34 cellular contexts compared by ENCODE assay signal in the genomic region with DNA sequence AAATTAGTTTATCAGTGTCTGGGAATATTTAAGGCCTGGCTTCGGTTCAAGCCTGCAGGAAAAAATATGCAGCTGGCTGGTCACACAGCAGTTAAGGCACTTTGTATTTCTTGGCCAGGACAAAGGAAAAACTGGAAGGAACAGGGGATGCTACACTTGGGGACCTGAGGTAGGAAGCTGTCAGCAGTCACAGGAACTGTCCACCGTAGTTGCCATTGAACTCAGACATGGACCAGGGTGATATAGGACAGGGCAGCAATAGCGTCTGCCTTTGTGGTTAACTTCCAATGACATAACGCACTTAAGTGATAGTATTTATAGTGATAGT. TPM values are rescaled to one million over a fixed set of nuclear protein-coding genes. Genes with fewer than 3 reads are reported as not detected.
A peak's percentile ranks its signal among the peaks of the same experiment; 100 is the strongest.
DNase-seq lines count a peak whose midpoint lies in the region; ATAC-seq, FAIRE-seq and TF ChIP-seq lines count a peak whose summit lies in the region.
"Had no signal": no experiment of that assay in that cellular context is flagged by ENCODE, and none has a peak within 500 bp of the region (broad histone marks: within the 10 kb centered on the region; RNA-seq: fewer than 3 reads in every experiment).

No MANE protein-coding gene starts in this region.

- H2AFZ ChIP-seq in endothelial cell of umbilical vein (ENCODE audit: low read depth, low read length), result no peak overlapping the region
- H2AFZ ChIP-seq: neural progenitor cell, parathyroid adenoma had no signal

- CTCF ChIA-PET in activated CD8-positive, alpha-beta T cell treated with anti-CD3 and anti-CD28 coated beads, Interleukin-2, amount 10 ng/mL, durations not matched to agents 7 days and 5 days (lab: Charles Lee), result interaction anchor here (1.7 kb wide), 1 partner anchor 243 kb away, joined by 5 read pairs; no protein-coding TSS in a partner anchor
- CTCF ChIA-PET in activated CD8-positive, alpha-beta T cell treated with anti-CD3 and anti-CD28 coated beads for 36 hours (lab: Charles Lee), result interaction anchor here (1.0 to 2.7 kb wide), 2 partner anchors 191 to 243 kb away, joined by 3 to 9 read pairs; no protein-coding TSS in a partner anchor
- CTCF ChIA-PET in endothelial cell of umbilical vein (lab: Charles Lee), result interaction anchor here (2.0 kb wide), 1 partner anchor 690 kb away, joined by 4 read pairs; no protein-coding TSS in a partner anchor

- H3K27me3 ChIP-seq in endothelial cell of umbilical vein (ENCODE audit: control insufficient read depth in 2 of 2, insufficient read depth in 2 of 2, low read length in 2 of 2), result no peaks in the 10 kb centered on the region
- no peaks in the 10 kb centered on the region for H3K27me3 ChIP-seq in tibial artery
- H3K27me3 ChIP-seq: gastroesophageal sphincter, neural progenitor cell, right lobe of liver, suprapubic skin had no signal

- no peaks in the 10 kb centered on the region for H3K79me2 ChIP-seq in endothelial cell of umbilical vein (ENCODE audit: control insufficient read depth, insufficient read depth, low read length)
- H3K79me2 ChIP-seq: parathyroid adenoma had no signal

- ATAC-seq in activated CD8-positive, alpha-beta T cell treated with anti-CD3 and anti-CD28 coated beads, Interleukin-2, amount 10 ng/mL, durations not matched to agents 7 days and 5 days, result no peak
- ATAC-seq in activated CD8-positive, alpha-beta T cell treated with anti-CD3 and anti-CD28 coated beads for 36 hours, result no peak
- ATAC-seq: gastroesophageal sphincter, PC-3 had no signal

- no peaks in the 10 kb centered on the region for H3K36me3 Mint-ChIP-seq in activated CD8-positive, alpha-beta T cell treated with anti-CD3 and anti-CD28 coated beads, Interleukin-2, amount 10 ng/mL, durations not matched to agents 7 days and 5 days (ENCODE audit: low read depth)
- H3K36me3 Mint-ChIP-seq in activated CD8-positive, alpha-beta T cell treated with anti-CD3 and anti-CD28 coated beads for 36 hours (ENCODE audit: low read depth), result no peaks in the 10 kb centered on the region
- H3K36me3 Mint-ChIP-seq: activated CD4-positive, alpha-beta memory T cell treated with anti-CD3 and anti-CD28 coated beads for 36 hours; activated naive CD8-positive, alpha-beta T cell treated with anti-CD3 and anti-CD28 coated beads for 36 hours; CD14-positive monocyte; immature natural killer cell; memory B cell had no signal

- BruUV-seq in endothelial cell of umbilical vein (replicated peaks; lab: Mats Ljungman, UMichigan), result no TSS peak

- H4K20me1 ChIP-seq in endothelial cell of umbilical vein (replicated peaks; ENCODE audit: control insufficient read depth, extremely low read depth, insufficient read depth, low read length), result no peaks in the 10 kb centered on the region

- no peak overlapping the region for H3K9ac ChIP-seq in endothelial cell of umbilical vein (replicated peaks; ENCODE audit: extremely low read depth, insufficient read depth, low read length)
- H3K9ac ChIP-seq: neural progenitor cell, parathyroid adenoma had no signal

- H3K36me3 ChIP-seq in endothelial cell of umbilical vein (ENCODE audit: control insufficient read depth in 2 of 2, extremely low read depth in 1 of 2, insufficient read depth in 2 of 2, low read length in 2 of 2) (no peaks in the 10 kb centered on the region), tibial artery (no peaks in the 10 kb centered on the region)
- H3K36me3 ChIP-seq: gastroesophageal sphincter, neural progenitor cell, right lobe of liver, suprapubic skin had no signal

- H3K4me3 ChIP-seq in endothelial cell of umbilical vein (replicated peaks in 1 of 3; ENCODE audit: insufficient read depth in 1 of 3, low read depth in 1 of 3, low read length in 3 of 3), result no peak overlapping the region
- no peak overlapping the region for H3K4me3 ChIP-seq in tibial artery
- H3K4me3 ChIP-seq: gastroesophageal sphincter, neural progenitor cell, right lobe of liver, suprapubic skin had no signal

- H3K27ac ChIP-seq in endothelial cell of umbilical vein (ENCODE audit: insufficient read depth, low read depth, low read length) (no peak overlapping the region), tibial artery (peak overlapping the region; percentile 31 to 65)
- H3K27ac ChIP-seq: 22Rv1, neural progenitor cell, parathyroid adenoma, right lobe of liver, suprapubic skin had no signal

- no peak for FAIRE-seq in endothelial cell of umbilical vein (lab: Jason Lieb, UNC)
- FAIRE-seq: endometrium had no signal

- TF ChIP-seq CTCF in activated CD8-positive, alpha-beta T cell treated with anti-CD3 and anti-CD28 coated beads for 36 hours (IDR thresholded peaks at IDR 0.05), result no peak
- no peak for TF ChIP-seq CTCF in endothelial cell of umbilical vein (IDR thresholded peaks at IDR 0.05; ENCODE audit: extremely low read depth in 1 of 2, insufficient read depth in 1 of 2, low read depth in 1 of 2, low read length in 2 of 2)
- no peak for TF ChIP-seq CTCF in tibial artery (IDR thresholded peaks at IDR 0.05)

- no peak overlapping the region for H3K4me2 ChIP-seq in endothelial cell of umbilical vein (ENCODE audit: insufficient read depth, low read length)
- H3K4me2 ChIP-seq: neural progenitor cell had no signal

- H3K9me3 ChIP-seq in endothelial cell of umbilical vein (replicated peaks; ENCODE audit: control insufficient read depth, insufficient read depth, low read length), result no peaks in the 10 kb centered on the region
- H3K9me3 ChIP-seq in tibial artery, result no peaks in the 10 kb centered on the region
- H3K9me3 ChIP-seq: gastroesophageal sphincter, right lobe of liver, suprapubic skin had no signal

- POLR2A ChIA-PET in activated CD8-positive, alpha-beta T cell treated with anti-CD3 and anti-CD28 coated beads, Interleukin-2, amount 10 ng/mL, durations not matched to agents 7 days and 5 days (lab: Charles Lee), result no interaction called here
- POLR2A ChIA-PET in activated CD8-positive, alpha-beta T cell treated with anti-CD3 and anti-CD28 coated beads for 36 hours (lab: Charles Lee), result no interaction called here
- POLR2A ChIA-PET in endothelial cell of umbilical vein (lab: Charles Lee), result no interaction called here

- in situ Hi-C loops in KBM-7 (cut with MboI; ENCODE audit: low pct_unique_long_range_greater_than_20kb, low sequenced_read_pairs), result no loop called here

- dilution Hi-C loops in endothelial cell of umbilical vein (cut with MboI; ENCODE audit: extremely low pct_ligation_motif_present, low sequenced_read_pairs), result no loop called here

- H3K4me3 Mint-ChIP-seq in activated CD8-positive, alpha-beta T cell treated with anti-CD3 and anti-CD28 coated beads, Interleukin-2, amount 10 ng/mL, durations not matched to agents 7 days and 5 days, result no peak overlapping the region
- H3K4me3 Mint-ChIP-seq in activated CD8-positive, alpha-beta T cell treated with anti-CD3 and anti-CD28 coated beads for 36 hours, result no peak overlapping the region
- H3K4me3 Mint-ChIP-seq: activated CD4-positive, alpha-beta memory T cell treated with anti-CD3 and anti-CD28 coated beads for 36 hours; activated naive CD8-positive, alpha-beta T cell treated with anti-CD3 and anti-CD28 coated beads for 36 hours; CD14-positive monocyte; central memory CD8-positive, alpha-beta T cell; immature natural killer cell; memory B cell; neural progenitor cell; T-helper 2 cell treated with Interferon-gamma antibody and Interleukin-4, amounts not matched to agents 5 μg/mL and 100 μg/mL, for 36 hours had no signal

- H3K9me1 ChIP-seq in endothelial cell of umbilical vein (replicated peaks; ENCODE audit: control insufficient read depth, extremely low read depth, insufficient read depth, low read length), result no peaks in the 10 kb centered on the region

- no peak for DNase-seq in activated CD8-positive, alpha-beta T cell treated with anti-CD3 and anti-CD28 coated beads, Interleukin-2, amount 10 ng/mL, durations not matched to agents 7 days and 5 days
- DNase-seq in activated CD8-positive, alpha-beta T cell treated with anti-CD3 and anti-CD28 coated beads for 36 hours, result no peak
- DNase-seq in endothelial cell of umbilical vein (ENCODE audit: low read depth, low spot score), result peak; percentile 76
- DNase-seq in myocyte (ENCODE audit: low read depth), result peak; percentile 6
- no peak for DNase-seq in tibial artery
- no peak for DNase-seq in activated CD4-positive, CD25-positive, alpha-beta regulatory T cell treated with anti-CD3 and anti-CD28 coated beads, Interleukin-2, amount 50 U/mL, for 72 hours
- no peak for DNase-seq in KBM-7
- no peak for DNase-seq in activated T-cell treated with anti-CD3 and anti-CD28 coated beads for 4 hours
- DNase-seq: activated CD4-positive, alpha-beta memory T cell treated with anti-CD3 and anti-CD28 coated beads for 36 hours; activated CD4-positive, alpha-beta T cell treated with anti-CD3 and anti-CD28 coated beads for 1 hour; activated naive CD8-positive, alpha-beta T cell treated with anti-CD3 and anti-CD28 coated beads for 36 hours; Calu3; DMS79 treated with DMSO at 0.1 percent for 48 hours; HCEC 1CT; immature natural killer cell; left cardiac atrium; NCI-H1436; NCI-H2081 treated with DMSO at 0.1 percent for 48 hours; NCI-H226; NCI-H526 treated with DMSO at 0.1 percent for 48 hours; NK-92 treated with Interleukin-12 subunit alpha and Interleukin-12 subunit beta, amount 100 ng/mL, for 24 hours; PC-3; right lobe of liver; stimulated activated CD4-positive, alpha-beta T cell treated with anti-CD3 and anti-CD28 coated beads, Interleukin-4, amount 100 ng/mL, for 4 hours had no signal

- H3K9me3 Mint-ChIP-seq in activated CD8-positive, alpha-beta T cell treated with anti-CD3 and anti-CD28 coated beads, Interleukin-2, amount 10 ng/mL, durations not matched to agents 7 days and 5 days (ENCODE audit: insufficient read depth), result no peaks in the 10 kb centered on the region
- H3K9me3 Mint-ChIP-seq in activated CD8-positive, alpha-beta T cell treated with anti-CD3 and anti-CD28 coated beads for 36 hours, result no peaks in the 10 kb centered on the region
- H3K9me3 Mint-ChIP-seq: activated CD4-positive, alpha-beta memory T cell treated with anti-CD3 and anti-CD28 coated beads for 36 hours; activated naive CD8-positive, alpha-beta T cell treated with anti-CD3 and anti-CD28 coated beads for 36 hours; CD14-positive monocyte; central memory CD8-positive, alpha-beta T cell; immature natural killer cell; memory B cell; T-helper 2 cell treated with Interferon-gamma antibody and Interleukin-4, amounts not matched to agents 5 μg/mL and 100 μg/mL, for 36 hours had no signal

- H3K27me3 Mint-ChIP-seq in activated CD8-positive, alpha-beta T cell treated with anti-CD3 and anti-CD28 coated beads, Interleukin-2, amount 10 ng/mL, durations not matched to agents 7 days and 5 days (ENCODE audit: low read depth), result peaks cover 3% of the 10 kb centered on the region
- peaks cover 3% of the 10 kb centered on the region for H3K27me3 Mint-ChIP-seq in activated CD8-positive, alpha-beta T cell treated with anti-CD3 and anti-CD28 coated beads for 36 hours
- H3K27me3 Mint-ChIP-seq: memory B cell had no signal

- H3K27ac Mint-ChIP-seq in activated CD8-positive, alpha-beta T cell treated with anti-CD3 and anti-CD28 coated beads, Interleukin-2, amount 10 ng/mL, durations not matched to agents 7 days and 5 days, result peak overlapping the region; percentile 14
- H3K27ac Mint-ChIP-seq in activated CD8-positive, alpha-beta T cell treated with anti-CD3 and anti-CD28 coated beads for 36 hours, result no peak overlapping the region
- H3K27ac Mint-ChIP-seq: activated CD4-positive, alpha-beta memory T cell treated with anti-CD3 and anti-CD28 coated beads for 36 hours; activated naive CD8-positive, alpha-beta T cell treated with anti-CD3 and anti-CD28 coated beads for 36 hours; CD14-positive monocyte; immature natural killer cell; memory B cell; neural progenitor cell; T-helper 2 cell treated with Interferon-gamma antibody and Interleukin-4, amounts not matched to agents 5 μg/mL and 100 μg/mL, for 36 hours had no signal

- peaks cover 14% of the 10 kb centered on the region for H3K4me1 Mint-ChIP-seq in activated CD8-positive, alpha-beta T cell treated with anti-CD3 and anti-CD28 coated beads, Interleukin-2, amount 10 ng/mL, durations not matched to agents 7 days and 5 days (ENCODE audit: low read depth)
- peaks cover 13% of the 10 kb centered on the region for H3K4me1 Mint-ChIP-seq in activated CD8-positive, alpha-beta T cell treated with anti-CD3 and anti-CD28 coated beads for 36 hours (ENCODE audit: low read depth)

- no peak for TF ChIP-seq POLR2A in endothelial cell of umbilical vein (IDR thresholded peaks at IDR 0.05; ENCODE audit: low read depth, low read length)

- intact Hi-C loops in activated CD8-positive, alpha-beta T cell treated with anti-CD3 and anti-CD28 coated beads for 36 hours (cut with micrococcal nuclease), result loop anchor here (10.0 kb wide), 1 partner anchor 691 kb away; no protein-coding TSS in a partner anchor
- intact Hi-C loops in endothelial cell of umbilical vein (cut with micrococcal nuclease) (loop anchor here (5.0 kb wide), 1 partner anchor 1443 kb away; no protein-coding TSS in a partner anchor), tibial artery (cut with DNase I; ENCODE audit: low total_unique reads) (loop anchor here (10.0 kb wide), 1 partner anchor 501 kb away; the partner anchor contains the start of gene THRB)

- H3K4me1 ChIP-seq in endothelial cell of umbilical vein (ENCODE audit: control insufficient read depth, extremely low read depth, insufficient read depth, low read length) (peaks cover 19% of the 10 kb centered on the region), tibial artery (peaks cover 0 to 41% (median 17%) of the 10 kb centered on the region in 4 donors)
- H3K4me1 ChIP-seq: right lobe of liver had no signal

RNA-seq across cellular contexts. Expression of gene NR1D2, which starts 49.1 kb away (rescaled TPM):
- total RNA-seq in activated CD8-positive, alpha-beta T cell treated with anti-CD3 and anti-CD28 coated beads, Interleukin-2, amount 10 ng/mL, durations not matched to agents 7 days and 5 days, result 1 to 10 TPM; 2.6 to 3.0 TPM
- 1 to 10 TPM; 3.6 to 4.0 TPM for total RNA-seq in activated CD8-positive, alpha-beta T cell treated with anti-CD3 and anti-CD28 coated beads for 36 hours
- total RNA-seq in endothelial cell of umbilical vein (14.6 and 15.7 TPM in 2 replicates), myocyte (15.5 and 21.1 TPM in 2 replicates)
- 3.7 and 4.3 TPM in 2 replicates for polyA plus RNA-seq in endothelial cell of umbilical vein
- polyA plus RNA-seq in endothelial cell of umbilical vein (2011; cell fraction: cytosol; rRNA removed), result 5.9 and 6.5 TPM in 2 replicates
- 11.7 and 13.0 TPM in 2 replicates for polyA plus RNA-seq in endothelial cell of umbilical vein (2011; cell fraction: nucleus; rRNA removed)
- polyA plus RNA-seq in endothelial cell of umbilical vein (2012), result 10.2 and 13.8 TPM in 2 replicates
- 17.4 and 29.8 TPM in 2 replicates for polyA minus RNA-seq in endothelial cell of umbilical vein
- polyA minus RNA-seq in endothelial cell of umbilical vein (2011; cell fraction: cytosol; rRNA and poly(A)+ RNA removed), result 32.8 TPM
- 28.8 and 35.8 TPM in 2 replicates for polyA minus RNA-seq in endothelial cell of umbilical vein (2011; cell fraction: nucleus; rRNA and poly(A)+ RNA removed)
- 6.4 TPM for polyA plus RNA-seq in myocyte (2012)

Comparison
In these comparisons a context has a peak if more than half of its experiments do, and no peak if none do; other contexts are left out.
1. DNase-seq: peak in endothelial cell of umbilical vein (single experiment) and myocyte (single experiment); none in activated CD8-positive, alpha-beta T cell treated with anti-CD3 and anti-CD28 coated beads, Interleukin-2, amount 10 ng/mL, durations not matched to agents 7 days and 5 days (single experiment), activated CD8-positive, alpha-beta T cell treated with anti-CD3 and anti-CD28 coated beads for 36 hours (single experiment), tibial artery (0 of 2), activated CD4-positive, CD25-positive, alpha-beta regulatory T cell treated with anti-CD3 and anti-CD28 coated beads, Interleukin-2, amount 50 U/mL, for 72 hours (single experiment), KBM-7 (single experiment) and activated T-cell treated with anti-CD3 and anti-CD28 coated beads for 4 hours (single experiment).